ENCODE assay signal across 20 cellular contexts in genomic region chr2:44741507-44741906, GRCh38.
DNase-seq lines count a peak whose midpoint lies in the region; ATAC-seq lines count a peak whose summit lies in the region.
"Had no signal": no experiment of that assay in that cellular context is flagged by ENCODE, and none has a peak within 500 bp of the region (broad histone marks: within the 10 kb centered on the region; RNA-seq: fewer than 3 reads in every experiment).

No MANE protein-coding gene starts in this region.

- peaks cover 11% of the 10 kb centered on the region for H3K9me3 Mint-ChIP-seq in activated CD4-positive, alpha-beta T cell treated with anti-CD3 and anti-CD28 coated beads, Interleukin-2, amount 10 ng/mL, durations not matched to agents 24 days and 14 days
- H3K9me3 Mint-ChIP-seq in stimulated activated effector memory CD8-positive, alpha-beta T cell treated with anti-CD3 and anti-CD28 coated beads, Interleukin-12 subunit alpha, Interleukin-12 subunit beta, amount 100 ng/mL, for 72 hours, result peaks cover 6% of the 10 kb centered on the region

- H3K27me3 Mint-ChIP-seq in activated CD4-positive, alpha-beta T cell treated with anti-CD3 and anti-CD28 coated beads, Interleukin-2, amount 10 ng/mL, durations not matched to agents 24 days and 14 days, result no peaks in the 10 kb centered on the region

- no peaks in the 10 kb centered on the region for H3K36me3 Mint-ChIP-seq in activated CD4-positive, alpha-beta T cell treated with anti-CD3 and anti-CD28 coated beads, Interleukin-2, amount 10 ng/mL, durations not matched to agents 24 days and 14 days (ENCODE audit: low read depth)
- H3K36me3 Mint-ChIP-seq in stimulated activated effector memory CD8-positive, alpha-beta T cell treated with anti-CD3 and anti-CD28 coated beads, Interleukin-12 subunit alpha, Interleukin-12 subunit beta, amount 100 ng/mL, for 72 hours, result no peaks in the 10 kb centered on the region

- H3K4me3 Mint-ChIP-seq in activated CD4-positive, alpha-beta T cell treated with anti-CD3 and anti-CD28 coated beads, Interleukin-2, amount 10 ng/mL, durations not matched to agents 24 days and 14 days, result no peak overlapping the region
- no peak overlapping the region for H3K4me3 Mint-ChIP-seq in stimulated activated effector memory CD8-positive, alpha-beta T cell treated with anti-CD3 and anti-CD28 coated beads, Interleukin-12 subunit alpha, Interleukin-12 subunit beta, amount 100 ng/mL, for 72 hours

- no peak for ATAC-seq in stimulated activated effector memory CD8-positive, alpha-beta T cell treated with anti-CD3 and anti-CD28 coated beads, Interleukin-12 subunit alpha, Interleukin-12 subunit beta, amount 100 ng/mL, for 72 hours
- ATAC-seq: GM12878, HCT116, K562, Panc1 had no signal

- DNase-seq in activated CD4-positive, alpha-beta T cell treated with anti-CD3 and anti-CD28 coated beads, Interleukin-2, amount 10 ng/mL, durations not matched to agents 24 days and 14 days, result peak; percentile 24
- DNase-seq in activated CD4-positive, alpha-beta T cell treated with anti-CD3 and anti-CD28 coated beads, Interleukin-2, amount 50 U/mL, for 1 hour, result no peak
- DNase-seq in SW480 (ENCODE audit: low spot score) (peak; percentile 6), kidney tubule cell (ENCODE audit: low spot score) (peak; percentile 21), hippocampal formation (lab: John Stamatoyannopoulos, UW) (no peak), NCI-H748 treated with DMSO at 0.1 percent for 48 hours (lab: John Stamatoyannopoulos, UW) (no peak), globus pallidus (ENCODE audit: low spot score) (no peak)
- no peak for DNase-seq in stimulated activated effector memory CD8-positive, alpha-beta T cell treated with anti-CD3 and anti-CD28 coated beads, Interleukin-12 subunit alpha, Interleukin-12 subunit beta, amount 100 ng/mL, for 72 hours (ENCODE audit: low spot score in 2 of 2)
- DNase-seq: 8988T, C1 segment of cervical spinal cord, Caco-2, NCI-H1092 treated with DMSO at 0.1 percent for 48 hours, NCI-H1694, NCI-H2107, NCI-H446, Right ventricle myocardium superior had no signal

- H3K27ac Mint-ChIP-seq in activated CD4-positive, alpha-beta T cell treated with anti-CD3 and anti-CD28 coated beads, Interleukin-2, amount 10 ng/mL, durations not matched to agents 24 days and 14 days, result no peak overlapping the region
- H3K27ac Mint-ChIP-seq in stimulated activated effector memory CD8-positive, alpha-beta T cell treated with anti-CD3 and anti-CD28 coated beads, Interleukin-12 subunit alpha, Interleukin-12 subunit beta, amount 100 ng/mL, for 72 hours, result no peak overlapping the region

- intact Hi-C loops in activated CD4-positive, alpha-beta T cell treated with anti-CD3 and anti-CD28 coated beads, Interleukin-2, amount 10 ng/mL, durations not matched to agents 24 days and 14 days (cut with micrococcal nuclease), result no loop called here

- no peaks in the 10 kb centered on the region for H3K4me1 Mint-ChIP-seq in activated CD4-positive, alpha-beta T cell treated with anti-CD3 and anti-CD28 coated beads, Interleukin-2, amount 10 ng/mL, durations not matched to agents 24 days and 14 days
- H3K4me1 Mint-ChIP-seq in stimulated activated effector memory CD8-positive, alpha-beta T cell treated with anti-CD3 and anti-CD28 coated beads, Interleukin-12 subunit alpha, Interleukin-12 subunit beta, amount 100 ng/mL, for 72 hours, result no peaks in the 10 kb centered on the region

Comparison
In these comparisons a context has a peak if more than half of its experiments do, and no peak if none do; other contexts are left out.
1. DNase-seq: peak in activated CD4-positive, alpha-beta T cell treated with anti-CD3 and anti-CD28 coated beads, Interleukin-2, amount 10 ng/mL, durations not matched to agents 24 days and 14 days (single experiment), SW480 (single experiment) and kidney tubule cell (single experiment); none in activated CD4-positive, alpha-beta T cell treated with anti-CD3 and anti-CD28 coated beads, Interleukin-2, amount 50 U/mL, for 1 hour (single experiment), stimulated activated effector memory CD8-positive, alpha-beta T cell treated with anti-CD3 and anti-CD28 coated beads, Interleukin-12 subunit alpha, Interleukin-12 subunit beta, amount 100 ng/mL, for 72 hours (0 of 2), hippocampal formation (0 of 2), NCI-H748 treated with DMSO at 0.1 percent for 48 hours (single experiment) and globus pallidus (single experiment).